Comparison of ENCODE assay signal across 8 cellular contexts in genomic region chr18:34977787-34978532, GRCh38.
DNase-seq lines count a peak whose midpoint lies in the region; ATAC-seq and TF ChIP-seq lines count a peak whose summit lies in the region.

No MANE protein-coding gene starts in this region.

- DNase-seq in BE2C (peak; percentile 29), KG1 (lab: John Stamatoyannopoulos, UW) (peak; percentile 7), UCSD-AML1 (lab: John Stamatoyannopoulos, UW; ENCODE audit: unreplicated experiment) (peak; percentile 32), breast epithelium (ENCODE audit: low spot score in 2 of 2) (peak in 1 of 2 donors; percentile 42), inferior parietal cortex (ENCODE audit: extremely low spot score) (peak; percentile 47)
- peak; percentile 41 to 64 for DNase-seq in stimulated activated CD4-positive, alpha-beta T cell treated with anti-CD3 and anti-CD28 coated beads, Interleukin-12 subunit alpha, Interleukin-12 subunit beta, amount 100 ng/mL, for 24 hours (ENCODE audit: low read depth in 2 of 2)

- H3K27me3 ChIP-seq in BE2C (no peaks in the 10 kb centered on the region), breast epithelium (no peaks in the 10 kb centered on the region)

- no peak for TF ChIP-seq POLR2A in breast epithelium (IDR thresholded peaks at IDR 0.05)

- H3K9me3 ChIP-seq in BE2C (no peaks in the 10 kb centered on the region), breast epithelium (peaks cover 0 to 5% of the 10 kb centered on the region in 2 donors)

- TF ChIP-seq CTCF in BE2C (IDR thresholded peaks at IDR 0.05; ENCODE audit: low read depth, low read length) (no peak), breast epithelium (IDR thresholded peaks at IDR 0.05) (no peak)

- no peaks in the 10 kb centered on the region; the same call in 1 of the 2 replicates for H3K4me1 ChIP-seq in BE2C
- H3K4me1 ChIP-seq in breast epithelium = peaks cover 0 to 3% of the 10 kb centered on the region in 2 donors

- peak overlapping the region; percentile 72 for H3K4me3 ChIP-seq in BE2C (ENCODE audit: low read depth, low read length)
- H3K4me3 ChIP-seq in breast epithelium = peak overlapping the region; percentile 70 to 90 (median 72)

- ATAC-seq in GM19395 (IDR thresholded peaks at IDR 0.05; ENCODE audit: unreplicated experiment) (peak; percentile 46), GM18873 (IDR thresholded peaks at IDR 0.05; ENCODE audit: low FRiP score, unreplicated experiment) (no peak)

- intact Hi-C loops in breast epithelium (cut with DNase I; ENCODE audit: low total_unique reads) = no loop called here

- peak overlapping the region; percentile 80 to 86 for H3K27ac ChIP-seq in breast epithelium

- H3K36me3 ChIP-seq in BE2C = no peaks in the 10 kb centered on the region
- no peaks in the 10 kb centered on the region for H3K36me3 ChIP-seq in breast epithelium
